16 cellular contexts compared by ENCODE assay signal in the genomic region with DNA sequence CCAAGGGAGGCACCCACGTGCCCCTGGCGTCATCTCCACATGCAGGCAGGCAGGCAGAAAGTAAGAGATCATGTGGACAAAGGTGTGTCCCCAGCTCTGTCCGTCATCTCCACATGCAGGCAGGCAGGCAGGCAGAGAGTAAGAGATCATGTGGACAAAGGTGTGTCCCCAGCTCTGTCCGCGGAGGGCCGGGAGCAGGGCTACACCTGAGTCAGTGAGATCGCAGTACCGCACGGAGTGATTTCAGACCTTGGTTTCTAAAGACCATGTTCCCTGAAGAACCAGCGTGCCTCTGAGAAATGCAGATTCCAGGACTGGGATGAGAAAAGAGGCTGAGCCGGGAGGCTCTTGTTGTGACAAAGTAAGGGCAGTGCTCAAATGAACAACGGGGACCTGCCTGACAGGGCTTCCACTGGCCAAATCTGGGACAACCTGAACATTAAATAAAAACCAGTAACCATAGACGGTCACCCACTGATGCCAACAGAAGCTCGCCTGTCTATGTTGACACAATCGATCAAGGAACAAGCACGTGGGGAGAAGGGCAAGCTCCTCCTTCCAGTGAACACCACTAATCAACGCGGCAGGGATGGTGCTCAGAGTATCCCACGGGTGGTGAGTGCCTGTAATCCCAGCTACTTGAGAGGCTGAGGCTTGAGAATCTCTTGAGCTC. TPM values are rescaled to one million over a fixed set of nuclear protein-coding genes. Genes with fewer than 3 reads are reported as not detected.
DNase-seq lines count a peak whose midpoint lies in the region; ATAC-seq and TF ChIP-seq lines count a peak whose summit lies in the region.
"Had no signal": no experiment of that assay in that cellular context is flagged by ENCODE, and none has a peak within 500 bp of the region (broad histone marks: within the 10 kb centered on the region; RNA-seq: fewer than 3 reads in every experiment).

No MANE protein-coding gene starts in this region.

- no peak for TF ChIP-seq POLR2A in body of pancreas (IDR thresholded peaks at IDR 0.05)

- intact Hi-C loops in Calu3 (cut with micrococcal nuclease; ENCODE audit: unreplicated experiment): no loop called here
- intact Hi-C loops in body of pancreas (cut with DNase I): no loop called here

- H3K27me3 ChIP-seq in AG04450 (ENCODE audit: control insufficient read depth, insufficient read depth, low read length) (no peaks in the 10 kb centered on the region), body of pancreas (no peaks in the 10 kb centered on the region)
- H3K27me3 ChIP-seq: suprapubic skin had no signal

- DNase-seq in AG04450 (ENCODE audit: low read depth, low spot score) (no peak), Calu3 (peak; percentile 12), body of pancreas (peak in 3 of 4 donors; percentile 47 to 54 (median 48)), nephron progenitor cell (no peak), SIG-M5 (lab: John Stamatoyannopoulos, UW) (no peak), iPS-NIHi7 (ENCODE audit: extremely low spot score) (no peak)
- DNase-seq: activated B cell treated with CpG ODN at 0.5 μM for 24 hours; activated CD8-positive, alpha-beta T cell treated with anti-CD3 and anti-CD28 coated beads for 36 hours; activated T-cell treated with anti-CD3 and anti-CD28 coated beads, Interleukin-2, amount 50 U/mL, for 48 hours; mesendoderm; NCI-H526 treated with DMSO at 0.1 percent for 48 hours had no signal

- peaks cover 0 to 6% of the 10 kb centered on the region in 2 donors for H3K36me3 ChIP-seq in body of pancreas (replicated peaks in 1 of 2; ENCODE audit: insufficient read depth in 1 of 2, low read depth in 2 of 2)

- peaks cover 21% of the 10 kb centered on the region for H3K4me1 ChIP-seq in body of pancreas

- no peaks in the 10 kb centered on the region for H3K27me3 Mint-ChIP-seq in Calu3 (ENCODE audit: unreplicated experiment)
- no peaks in the 10 kb centered on the region for H3K27me3 Mint-ChIP-seq in nephron progenitor cell (ENCODE audit: low read depth, poor library complexity)
- H3K27me3 Mint-ChIP-seq: activated B cell treated with CpG ODN at 0.5 μM for 24 hours; activated CD8-positive, alpha-beta T cell treated with anti-CD3 and anti-CD28 coated beads for 36 hours; activated naive CD8-positive, alpha-beta T cell; natural killer cell treated with Interleukin-12 subunit alpha and Interleukin-12 subunit beta and Interleukin-15 and Interleukin-18, amount 100 ng/mL, for 72 hours had no signal

- WGBS in body of pancreas, 2 donors: 51 to 55% methylated on average over 16 to 19 of the region's 19 CpGs

- H3K27ac Mint-ChIP-seq in Calu3 (ENCODE audit: unreplicated experiment): no peak overlapping the region
- H3K27ac Mint-ChIP-seq in nephron progenitor cell: peak overlapping the region; percentile 98
- H3K27ac Mint-ChIP-seq: activated B cell treated with CpG ODN at 0.5 μM for 24 hours; activated CD8-positive, alpha-beta T cell treated with anti-CD3 and anti-CD28 coated beads for 36 hours; activated naive CD8-positive, alpha-beta T cell; T-helper 1 cell treated with Interleukin-12 subunit alpha and Interleukin-12 subunit beta and Interleukin-4 antibody, amounts not matched to agents 30 μg/mL and 1 μg/mL, for 36 hours had no signal

- BruUV-seq in Calu3 (replicated peaks; lab: Mats Ljungman, UMichigan): no TSS peak

- CTCF ChIA-PET in AG04450 (lab: Charles Lee): interaction anchor here (0.6 to 4.3 kb wide), 5 partner anchors 26 to 132 kb away, joined by 3 to 26 read pairs (median 3); no protein-coding TSS in a partner anchor
- CTCF ChIA-PET in Calu3 (lab: Charles Lee): interaction anchor here (0.6 kb wide), 1 partner anchor 315 kb away, joined by 5 read pairs; no protein-coding TSS in a partner anchor

- POLR2A ChIA-PET in AG04450 (lab: Yijun Ruan, JAX): interaction anchor here (1.0 to 3.0 kb wide), 8 partner anchors 12 to 42 kb away, joined by 3 to 22 read pairs (median 10); a partner anchor contains a TSS

- ATAC-seq in body of pancreas (peak; percentile 68), HG03354 (IDR thresholded peaks at IDR 0.05; ENCODE audit: poor library complexity, severe bottlenecking, unreplicated experiment) (no peak)
- ATAC-seq: activated CD8-positive, alpha-beta T cell treated with anti-CD3 and anti-CD28 coated beads for 36 hours; natural killer cell treated with Interleukin-12 subunit alpha and Interleukin-12 subunit beta and Interleukin-15 and Interleukin-18, amount 100 ng/mL, for 72 hours had no signal

- H3K4me1 Mint-ChIP-seq in Calu3 (ENCODE audit: low read depth, unreplicated experiment): no peaks in the 10 kb centered on the region
- peaks cover 94% of the 10 kb centered on the region for H3K4me1 Mint-ChIP-seq in nephron progenitor cell
- H3K4me1 Mint-ChIP-seq: activated B cell treated with CpG ODN at 0.5 μM for 24 hours had no signal

- H3K4me3 Mint-ChIP-seq in Calu3 (ENCODE audit: low read depth, unreplicated experiment): no peak overlapping the region
- H3K4me3 Mint-ChIP-seq in nephron progenitor cell: peak overlapping the region; percentile 11
- H3K4me3 Mint-ChIP-seq: activated B cell treated with CpG ODN at 0.5 μM for 24 hours; activated CD8-positive, alpha-beta T cell treated with anti-CD3 and anti-CD28 coated beads for 36 hours; activated naive CD8-positive, alpha-beta T cell; natural killer cell treated with Interleukin-12 subunit alpha and Interleukin-12 subunit beta and Interleukin-15 and Interleukin-18, amount 100 ng/mL, for 72 hours; T-helper 1 cell treated with Interleukin-12 subunit alpha and Interleukin-12 subunit beta and Interleukin-4 antibody, amounts not matched to agents 30 μg/mL and 1 μg/mL, for 36 hours had no signal

- H3K36me3 Mint-ChIP-seq in Calu3 (ENCODE audit: insufficient read depth, unreplicated experiment): peaks cover 14% of the 10 kb centered on the region
- H3K36me3 Mint-ChIP-seq in nephron progenitor cell (ENCODE audit: low read depth): peaks cover 55% of the 10 kb centered on the region
- H3K36me3 Mint-ChIP-seq: activated naive CD8-positive, alpha-beta T cell; natural killer cell treated with Interleukin-12 subunit alpha and Interleukin-12 subunit beta and Interleukin-15 and Interleukin-18, amount 100 ng/mL, for 72 hours had no signal

- TF ChIP-seq CTCF in AG04450 (IDR thresholded peaks at IDR 0.05; ENCODE audit: low read depth, low read length): no peak
- TF ChIP-seq CTCF in Calu3 (IDR thresholded peaks at IDR 0.05; ENCODE audit: unreplicated experiment): no peak
- no peak for TF ChIP-seq CTCF in body of pancreas (IDR thresholded peaks at IDR 0.05)
- TF ChIP-seq CTCF in nephron progenitor cell (IDR thresholded peaks at IDR 0.05): no peak

- H3K4me3 ChIP-seq in AG04450 (ENCODE audit: low read depth, low read length) (no peak overlapping the region), body of pancreas (no peak overlapping the region)
- H3K4me3 ChIP-seq: suprapubic skin had no signal

- peak overlapping the region; percentile 98 for H3K27ac ChIP-seq in AG04450 (ENCODE audit: low read depth, low read length)
- H3K27ac ChIP-seq in body of pancreas: no peak overlapping the region

- H3K9me3 Mint-ChIP-seq in Calu3 (ENCODE audit: low read depth, unreplicated experiment) (no peaks in the 10 kb centered on the region), nephron progenitor cell (no peaks in the 10 kb centered on the region)
- H3K9me3 Mint-ChIP-seq: activated B cell treated with CpG ODN at 0.5 μM for 24 hours; activated CD8-positive, alpha-beta T cell treated with anti-CD3 and anti-CD28 coated beads for 36 hours; natural killer cell treated with Interleukin-12 subunit alpha and Interleukin-12 subunit beta and Interleukin-15 and Interleukin-18, amount 100 ng/mL, for 72 hours; T-helper 1 cell treated with Interleukin-12 subunit alpha and Interleukin-12 subunit beta and Interleukin-4 antibody, amounts not matched to agents 30 μg/mL and 1 μg/mL, for 36 hours had no signal

- no peaks in the 10 kb centered on the region for H3K9me3 ChIP-seq in AG04450 (ENCODE audit: control insufficient read depth, insufficient read depth, low read length)
- H3K9me3 ChIP-seq in body of pancreas: no peaks in the 10 kb centered on the region
- H3K9me3 ChIP-seq: suprapubic skin had no signal

RNA-seq across cellular contexts. Expression of a gene that starts 22.4 kb away (rescaled TPM):
- polyA plus RNA-seq in AG04450 (2011; rRNA removed): 2.7 and 2.8 TPM in 2 replicates
- polyA minus RNA-seq in AG04450 (2011; rRNA and poly(A)+ RNA removed): 0.83 and 1.2 TPM in 2 replicates
- 39.9 and 45.7 TPM in 2 replicates for total RNA-seq in Calu3 (2022)
- 10 to 100 TPM; 18.7 to 38.6 TPM for total RNA-seq in body of pancreas

RNA-seq across cellular contexts. Expression of a gene that starts 31.8 kb away (rescaled TPM):
- polyA plus RNA-seq in AG04450 (2011; rRNA removed): 2.5 and 2.6 TPM in 2 replicates
- 2.1 TPM in 2 replicates for polyA minus RNA-seq in AG04450 (2011; rRNA and poly(A)+ RNA removed)
- 4.3 and 5.5 TPM in 2 replicates for total RNA-seq in Calu3 (2022)
- total RNA-seq in body of pancreas: 10 to 100 TPM; 12.5 to 15.3 TPM

RNA-seq across cellular contexts. Expression of a gene that starts 32.9 kb away (rescaled TPM):
- 168 and 272 TPM in 2 replicates for polyA plus RNA-seq in AG04450 (2011; rRNA removed)
- 14.4 and 26.5 TPM in 2 replicates for polyA minus RNA-seq in AG04450 (2011; rRNA and poly(A)+ RNA removed)
- 133 and 143 TPM in 2 replicates for total RNA-seq in Calu3 (2022)
- total RNA-seq in body of pancreas: 10 to 100 TPM; 31.6 to 79.1 TPM

RNA-seq across cellular contexts. Expression of a gene that starts 41.5 kb away (rescaled TPM):
- 62.6 and 81.9 TPM in 2 replicates for polyA plus RNA-seq in AG04450 (2011; rRNA removed)
- 45.8 and 76.4 TPM in 2 replicates for polyA minus RNA-seq in AG04450 (2011; rRNA and poly(A)+ RNA removed)
- total RNA-seq in Calu3 (2022): 57.0 and 58.4 TPM in 2 replicates
- 10 to 100 TPM; 62.0 to 90.0 TPM for total RNA-seq in body of pancreas

Comparison
In these comparisons a context has a peak if more than half of its experiments do, and no peak if none do; other contexts are left out.
1. DNase-seq: peak in Calu3 (single experiment) and body of pancreas (3 of 4); none in AG04450 (single experiment), nephron progenitor cell (single experiment), SIG-M5 (single experiment) and iPS-NIHi7 (single experiment).